Comparison of ENCODE assay signal across 12 cellular contexts in genomic region chr6:44921787-44922186, GRCh38.
DNase-seq lines count a peak whose midpoint lies in the region; ATAC-seq and TF ChIP-seq lines count a peak whose summit lies in the region.
"Had no signal": no experiment of that assay in that cellular context is flagged by ENCODE, and none has a peak within 500 bp of the region (broad histone marks: within the 10 kb centered on the region; RNA-seq: fewer than 3 reads in every experiment).

No MANE protein-coding gene starts in this region.

- TF ChIP-seq CTCF in C4-2B (conservative IDR thresholded peaks at IDR 0.05) (peak; percentile 15; the same call in 1 of the 2 replicates), HCT116 (IDR thresholded peaks at IDR 0.05 in 2 of 3, conservative IDR thresholded peaks at IDR 0.05 in 1 of 3; ENCODE audit: borderline replicate concordance in 1 of 3, insufficient read depth in 1 of 3, low read depth in 2 of 3, low read length in 2 of 3) (peak in 1 of 3 experiments; percentile 21; a peak in 1 of 6 replicates), heart right ventricle (IDR thresholded peaks at IDR 0.05) (peak in 1 of 9 donors; percentile 6), esophagus muscularis mucosa (IDR thresholded peaks at IDR 0.05) (no peak)

- H3K27me3 ChIP-seq in HCT116 (ENCODE audit: insufficient read depth, low read length), result no peaks in the 10 kb centered on the region
- H3K27me3 ChIP-seq in heart right ventricle, result no peaks in the 10 kb centered on the region
- no peaks in the 10 kb centered on the region for H3K27me3 ChIP-seq in esophagus muscularis mucosa
- H3K27me3 ChIP-seq: BE2C had no signal

- H3K9me3 Mint-ChIP-seq in T-cell, result no peaks in the 10 kb centered on the region

- H3K4me3 ChIP-seq in HCT116 (replicated peaks in 1 of 2; ENCODE audit: low read depth in 1 of 2, low read length in 2 of 2), result no peak overlapping the region
- no peak overlapping the region for H3K4me3 ChIP-seq in heart right ventricle
- H3K4me3 ChIP-seq in esophagus muscularis mucosa, result no peak overlapping the region

- H3K27me3 Mint-ChIP-seq in T-cell, result no peaks in the 10 kb centered on the region
- H3K27me3 Mint-ChIP-seq: progenitor cell of endocrine pancreas had no signal

- H3K9me2 ChIP-seq in HCT116 (ENCODE audit: insufficient read depth), result no peaks in the 10 kb centered on the region

- peak; percentile 80 for ATAC-seq in HCT116
- no peak for ATAC-seq in T-cell (replicated peaks in 1 of 4)
- ATAC-seq in heart right ventricle, result peak; percentile 81 to 98 (median 96)
- ATAC-seq in GM19035 (IDR thresholded peaks at IDR 0.05; ENCODE audit: unreplicated experiment), result no peak
- no peak for ATAC-seq in activated CD4-positive, CD25-positive, alpha-beta regulatory T cell treated with anti-CD3 and anti-CD28 coated beads, Interleukin-2, amount 50 U/mL, for 24 hours

- intact Hi-C loops in HCT116 (cut with micrococcal nuclease), result no loop called here
- intact Hi-C loops in heart right ventricle (cut with DNase I), result no loop called here
- intact Hi-C loops in esophagus muscularis mucosa (cut with DNase I), result no loop called here

- no peak for TF ChIP-seq EP300 in esophagus muscularis mucosa (IDR thresholded peaks at IDR 0.05)

- H3K9me3 ChIP-seq in HCT116 (ENCODE audit: control insufficient read depth in 1 of 2, insufficient read depth in 1 of 2, low read depth in 1 of 2, low read length in 2 of 2), result no peaks in the 10 kb centered on the region
- no peaks in the 10 kb centered on the region for H3K9me3 ChIP-seq in heart right ventricle
- no peaks in the 10 kb centered on the region for H3K9me3 ChIP-seq in esophagus muscularis mucosa
- H3K9me3 ChIP-seq: BE2C had no signal

- H3K36me3 ChIP-seq in HCT116 (ENCODE audit: control insufficient read depth in 1 of 2, insufficient read depth in 2 of 2, low read length in 2 of 2) (no peaks in the 10 kb centered on the region), heart right ventricle (no peaks in the 10 kb centered on the region), esophagus muscularis mucosa (no peaks in the 10 kb centered on the region)
- H3K36me3 ChIP-seq: BE2C had no signal

- H3K4me1 Mint-ChIP-seq in T-cell, result peaks cover 41 to 60% (median 47%) of the 10 kb centered on the region in 3 donors

- H3K27ac ChIP-seq in C4-2B (no peak overlapping the region), HCT116 (ENCODE audit: low read depth, low read length) (no peak overlapping the region), heart right ventricle (peak overlapping the region in 7 of 10 donors; percentile 6 to 69 (median 66)), esophagus muscularis mucosa (replicated peaks in 1 of 4) (no peak overlapping the region)

- peak overlapping the region; percentile 6 to 44 (median 25) for H3K4me3 Mint-ChIP-seq in T-cell

- POLR2A ChIA-PET in HCT116 (lab: Charles Lee) (no interaction called here), T-cell (lab: Charles Lee) (interaction anchor here in 1 of 2 donors (0.5 kb wide), 1 partner anchor 387 kb away, joined by 4 read pairs; no protein-coding TSS in a partner anchor)

- BruUV-seq in HCT116 (replicated peaks; lab: Mats Ljungman, UMichigan), result no TSS peak

- H3K79me2 ChIP-seq in HCT116 (ENCODE audit: insufficient read depth, low read length), result no peaks in the 10 kb centered on the region

- CTCF ChIA-PET in HCT116 (lab: Charles Lee), result no interaction called here
- CTCF ChIA-PET in T-cell (lab: Charles Lee), result interaction anchor here in 1 of 2 donors (0.7 kb wide), 1 partner anchor 261 kb away, joined by 3 read pairs; no protein-coding TSS in a partner anchor

- WGBS in heart right ventricle, 2 donors, result 38 to 60% methylated on average over 3 of the region's 3 CpGs
- WGBS in esophagus muscularis mucosa, result 81% methylated on average over 3 of the region's 3 CpGs

- H3K4me1 ChIP-seq in HCT116 (ENCODE audit: control insufficient read depth in 1 of 2, insufficient read depth in 2 of 2, low read length in 2 of 2) (peaks cover 5 to 10% of the 10 kb centered on the region in 2 experiments), heart right ventricle (peaks cover 0 to 21% (median 0%) of the 10 kb centered on the region in 9 donors), esophagus muscularis mucosa (peaks cover 0 to 7% (median 0%) of the 10 kb centered on the region in 4 donors)
- H3K4me1 ChIP-seq: BE2C had no signal

- TF ChIP-seq POLR2A in HCT116 (IDR thresholded peaks at IDR 0.05; ENCODE audit: borderline replicate concordance, extremely low read depth, insufficient read depth, insufficient read length) (no peak), esophagus muscularis mucosa (IDR thresholded peaks at IDR 0.05; ENCODE audit: low read depth) (no peak)

- H4K20me1 ChIP-seq in HCT116 (ENCODE audit: insufficient read depth), result no peaks in the 10 kb centered on the region

- RAD21 ChIA-PET in HCT116 (lab: Charles Lee; ENCODE audit: low non-redundant PET in 1 of 2, low total read pairs in 2 of 2, uncharacterized antibody in 2 of 2, unreplicated experiment in 2 of 2), result no interaction called here

- H3K27ac Mint-ChIP-seq in T-cell, result peak overlapping the region; percentile 74 to 83
- H3K27ac Mint-ChIP-seq: progenitor cell of endocrine pancreas had no signal

- DNase-seq in HCT116 (ENCODE audit: low read depth, low spot score) (no peak), T-cell (no peak), heart right ventricle (peak; percentile 24 to 64), esophagus muscularis mucosa (ENCODE audit: extremely low spot score) (no peak), COLO829 (ENCODE audit: low spot score) (no peak)
- DNase-seq: aorta; BE2C; stimulated activated CD4-positive, alpha-beta T cell treated with anti-CD3 and anti-CD28 coated beads, Interleukin-4, amount 100 ng/mL, for 1 hour had no signal

- no peak overlapping the region for H3K4me2 ChIP-seq in HCT116 (ENCODE audit: low read length)

- no peak overlapping the region for H3K9ac ChIP-seq in HCT116 (ENCODE audit: low read length)

- H2AFZ ChIP-seq in HCT116 (ENCODE audit: low read depth, low read length, poor library complexity, severe bottlenecking), result no peak overlapping the region

- peaks cover 15% of the 10 kb centered on the region for H3K36me3 Mint-ChIP-seq in T-cell

- TF ChIP-seq RAD21 in HCT116 (IDR thresholded peaks at IDR 0.05; ENCODE audit: low read depth), result peak; percentile 33; the same call in 1 of the 2 replicates

TF ChIP-seq in HCT116, 20 proteins besides CTCF, POLR2A, EP300 and RAD21:
- TF ChIP-seq POLR2AphosphoS5 (IDR thresholded peaks at IDR 0.05; ENCODE audit: low read depth, low read length) (no peak), SRF (IDR thresholded peaks at IDR 0.05; ENCODE audit: low read depth) (no peak), ZBTB33 (IDR thresholded peaks at IDR 0.05; ENCODE audit: extremely low read depth, insufficient replicate concordance, low read length) (no peak), SIN3A (IDR thresholded peaks at IDR 0.05; ENCODE audit: low read depth) (no peak), SP1 (IDR thresholded peaks at IDR 0.05; ENCODE audit: low read depth) (no peak), REST (IDR thresholded peaks at IDR 0.05; ENCODE audit: low read depth) (no peak)
- TF ChIP-seq, protein P1, sequence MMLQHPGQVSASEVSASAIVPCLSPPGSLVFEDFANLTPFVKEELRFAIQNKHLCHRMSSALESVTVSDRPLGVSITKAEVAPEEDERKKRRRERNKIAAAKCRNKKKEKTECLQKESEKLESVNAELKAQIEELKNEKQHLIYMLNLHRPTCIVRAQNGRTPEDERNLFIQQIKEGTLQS (IDR thresholded peaks at IDR 0.05), result no peak

Comparison
In these comparisons a context has a peak if more than half of its experiments do, and no peak if none do; other contexts are left out.
1. H3K27ac ChIP-seq: peak in heart right ventricle (7 of 10); none in C4-2B (single experiment), HCT116 (single experiment) and esophagus muscularis mucosa (0 of 4).
2. ATAC-seq: peak in HCT116 (single experiment) and heart right ventricle (8 of 8); none in T-cell (0 of 4), GM19035 (single experiment) and activated CD4-positive, CD25-positive, alpha-beta regulatory T cell treated with anti-CD3 and anti-CD28 coated beads, Interleukin-2, amount 50 U/mL, for 24 hours (0 of 2).
3. DNase-seq: peak in heart right ventricle (2 of 2); none in HCT116 (single experiment), T-cell (0 of 34), esophagus muscularis mucosa (single experiment) and COLO829 (single experiment).